Comparison of ENCODE assay signal across 22 cellular contexts in genomic region chr10:79392506-79393176, GRCh38. TPM values are rescaled to one million over a fixed set of nuclear protein-coding genes. Genes with fewer than 3 reads are reported as not detected.
A peak's percentile ranks its signal among the peaks of the same experiment; 100 is the strongest.
DNase-seq lines count a peak whose midpoint lies in the region; ATAC-seq, FAIRE-seq and TF ChIP-seq lines count a peak whose summit lies in the region.
"Had no signal": no experiment of that assay in that cellular context is flagged by ENCODE, and none has a peak within 500 bp of the region (broad histone marks: within the 10 kb centered on the region; RNA-seq: fewer than 3 reads in every experiment).

No MANE protein-coding gene starts in this region.

- H3K9me3 Mint-ChIP-seq in nephron = no peaks in the 10 kb centered on the region
- H3K9me3 Mint-ChIP-seq: activated T-helper 1 cell treated with anti-CD3 and anti-CD28 coated beads, Interleukin-12 subunit alpha, Interleukin-12 subunit beta, Interleukin-2, Interleukin-4 antibody, amounts not matched to agents 30 ng/mL and 10 ng/mL and 1 ng/mL, durations not matched to agents 14 hours and 24 hours and 36 hours; CD4-positive, alpha-beta memory T cell; GM23338; natural killer cell treated with Interleukin-12 subunit alpha and Interleukin-12 subunit beta and Interleukin-15 and Interleukin-18, amount 100 ng/mL, for 72 hours had no signal

- H4K8ac ChIP-seq in mesenchymal stem cell (ENCODE audit: low read length) = no peak overlapping the region

- H3K36me3 ChIP-seq in K562 (ENCODE audit: control insufficient read depth, insufficient read depth, low read length) = no peaks in the 10 kb centered on the region
- H3K36me3 ChIP-seq in mesenchymal stem cell (ENCODE audit: control insufficient read depth in 1 of 2, insufficient read depth in 2 of 2, low read depth in 1 of 2, low read length in 2 of 2) = peaks cover 65 to 82% of the 10 kb centered on the region in 2 experiments

- intact Hi-C loops in K562 (cut with micrococcal nuclease) = loop anchor here (5.0 kb wide), 1 partner anchor 95 kb away; no protein-coding TSS in a partner anchor
- intact Hi-C loops in Right ventricle myocardium superior (cut with DNase I) = no loop called here

- no peak overlapping the region for H3K4me3 ChIP-seq in K562
- no peak overlapping the region for H3K4me3 ChIP-seq in mesenchymal stem cell (ENCODE audit: insufficient read depth in 1 of 2, low read depth in 1 of 2, low read length in 2 of 2)
- H3K4me3 ChIP-seq: GM23338, psoas muscle had no signal

- H3K79me2 ChIP-seq in K562 (ENCODE audit: control insufficient read depth, insufficient read depth, low read length) = no peaks in the 10 kb centered on the region

- no peak overlapping the region for H2AK5ac ChIP-seq in mesenchymal stem cell (ENCODE audit: low read length, severe bottlenecking)

- peaks cover 30% of the 10 kb centered on the region for H3K4me1 Mint-ChIP-seq in nephron
- H3K4me1 Mint-ChIP-seq: GM23338 had no signal

- H3K18ac ChIP-seq in mesenchymal stem cell (ENCODE audit: low read depth in 1 of 2, low read length in 2 of 2) = no peak overlapping the region

- H2BK120ac ChIP-seq in mesenchymal stem cell (ENCODE audit: low read depth, low read length) = no peak overlapping the region

- TF ChIP-seq CTCF in K562 (IDR thresholded peaks at IDR 0.05 in 2 of 3, conservative IDR thresholded peaks at IDR 0.05 in 1 of 3; ENCODE audit: insufficient read depth in 2 of 3, low read depth in 1 of 3, low read length in 3 of 3) (no peak), nephron (IDR thresholded peaks at IDR 0.05; ENCODE audit: unreplicated experiment in 3 of 3) (no peak)

- no peak overlapping the region for H3K23ac ChIP-seq in mesenchymal stem cell (ENCODE audit: low read length in 2 of 2)

- no peak overlapping the region for H3K4ac ChIP-seq in mesenchymal stem cell (ENCODE audit: low read depth in 1 of 2, low read length in 2 of 2)

- no peak overlapping the region for H3K4me2 ChIP-seq in K562 (ENCODE audit: insufficient read depth, low read length)
- H3K4me2 ChIP-seq in mesenchymal stem cell (ENCODE audit: low read length, poor library complexity, severe bottlenecking) = no peak overlapping the region
- H3K4me2 ChIP-seq: GM23338 had no signal

- H2BK5ac ChIP-seq in mesenchymal stem cell (ENCODE audit: low read depth, low read length, poor library complexity, severe bottlenecking) = no peak overlapping the region

- no peak for TF ChIP-seq RAD21 in K562 (CRISPR knock-in tag; conservative IDR thresholded peaks at IDR 0.05 in 1 of 2, IDR thresholded peaks at IDR 0.05 in 1 of 2)

- H2BK12ac ChIP-seq in mesenchymal stem cell (ENCODE audit: low read length in 2 of 2) = no peak overlapping the region

- H3K27me3 ChIP-seq in K562 (ENCODE audit: control insufficient read depth in 2 of 2, insufficient read depth in 2 of 2, low read length in 2 of 2) (no peaks in the 10 kb centered on the region), mesenchymal stem cell (ENCODE audit: control insufficient read depth in 1 of 2, insufficient read depth in 1 of 2, low read length in 2 of 2) (no peaks in the 10 kb centered on the region)

- no peaks in the 10 kb centered on the region for H3K27me3 Mint-ChIP-seq in nephron (ENCODE audit: low read depth)
- H3K27me3 Mint-ChIP-seq: CD4-positive, alpha-beta memory T cell; natural killer cell treated with Interleukin-12 subunit alpha and Interleukin-12 subunit beta and Interleukin-15 and Interleukin-18, amount 100 ng/mL, for 72 hours had no signal

- no peak overlapping the region for H2BK15ac ChIP-seq in mesenchymal stem cell (ENCODE audit: low read depth, poor library complexity, severe bottlenecking)

- H3K27ac Mint-ChIP-seq in nephron = peak overlapping the region in 2 of 3 experiments; percentile 9 to 25
- H3K27ac Mint-ChIP-seq: activated T-helper 1 cell treated with anti-CD3 and anti-CD28 coated beads, Interleukin-12 subunit alpha, Interleukin-12 subunit beta, Interleukin-2, Interleukin-4 antibody, amounts not matched to agents 30 ng/mL and 10 ng/mL and 1 ng/mL, durations not matched to agents 14 hours and 24 hours and 36 hours; CD4-positive, alpha-beta memory T cell; GM23338; natural killer cell treated with Interleukin-12 subunit alpha and Interleukin-12 subunit beta and Interleukin-15 and Interleukin-18, amount 100 ng/mL, for 72 hours had no signal

- H3K4me1 ChIP-seq in K562 (replicated peaks in 1 of 2; ENCODE audit: control insufficient read depth in 2 of 2, insufficient read depth in 2 of 2, low read length in 2 of 2) (peaks cover 46% of the 10 kb centered on the region in 2 experiments), mesenchymal stem cell (ENCODE audit: control insufficient read depth, insufficient read depth, low read depth, low read length) (peaks cover 28% of the 10 kb centered on the region)

- TF ChIP-seq EP300 in K562 (IDR thresholded peaks at IDR 0.05; ENCODE audit: low read length) = no peak

- no peak overlapping the region for H3K14ac ChIP-seq in mesenchymal stem cell (ENCODE audit: low read length in 2 of 2)

- no peak overlapping the region for H3K4me3 Mint-ChIP-seq in nephron
- H3K4me3 Mint-ChIP-seq: activated T-helper 1 cell treated with anti-CD3 and anti-CD28 coated beads, Interleukin-12 subunit alpha, Interleukin-12 subunit beta, Interleukin-2, Interleukin-4 antibody, amounts not matched to agents 30 ng/mL and 10 ng/mL and 1 ng/mL, durations not matched to agents 14 hours and 24 hours and 36 hours; CD4-positive, alpha-beta memory T cell; GM23338; natural killer cell treated with Interleukin-12 subunit alpha and Interleukin-12 subunit beta and Interleukin-15 and Interleukin-18, amount 100 ng/mL, for 72 hours had no signal

- no peak for ATAC-seq in K562
- peak; percentile 66 for ATAC-seq in Right ventricle myocardium superior (ENCODE audit: poor library complexity)
- ATAC-seq: GM23338; natural killer cell treated with Interleukin-12 subunit alpha and Interleukin-12 subunit beta and Interleukin-15 and Interleukin-18, amount 100 ng/mL, for 72 hours had no signal

- CTCF ChIA-PET in K562 (lab: Yijun Ruan, JAX; ENCODE audit: low intra/inter-chr PET ratio) = no interaction called here

- H3K9me3 ChIP-seq in K562 (replicated peaks; ENCODE audit: control insufficient read depth, insufficient read depth, low read depth, low read length) (no peaks in the 10 kb centered on the region), mesenchymal stem cell (ENCODE audit: control insufficient read depth, low read length) (no peaks in the 10 kb centered on the region)
- H3K9me3 ChIP-seq: psoas muscle had no signal

- DNase-seq in K562 (ENCODE audit: extremely low read depth in 1 of 4, low spot score in 3 of 4) (no peak), Right ventricle myocardium superior (peak; percentile 50), substantia nigra (lab: John Stamatoyannopoulos, UW) (no peak), NCI-H1092 (lab: John Stamatoyannopoulos, UW) (no peak), mesenchymal stem cell (no peak), superior temporal gyrus (ENCODE audit: extremely low spot score) (no peak), germinal center (ENCODE audit: low spot score) (no peak)
- DNase-seq: CD4-positive, alpha-beta memory T cell; erythroblast; midbrain; NCI-H1436 treated with DMSO at 0.1 percent for 48 hours; NCI-H2171; NCI-H69; SIG-M5 had no signal

- H3K79me1 ChIP-seq in mesenchymal stem cell (replicated peaks; ENCODE audit: low read length, poor library complexity, severe bottlenecking) = peaks cover 35% of the 10 kb centered on the region

- H3K9ac ChIP-seq in K562 (ENCODE audit: insufficient read depth in 1 of 2, low read depth in 2 of 2, low read length in 2 of 2) (no peak overlapping the region), mesenchymal stem cell (ENCODE audit: low read length) (no peak overlapping the region)

- no peak overlapping the region for H4K91ac ChIP-seq in mesenchymal stem cell (ENCODE audit: low read length)

- no peak for TF ChIP-seq POLR2A in K562 (conservative IDR thresholded peaks at IDR 0.05)

- peaks cover 10% of the 10 kb centered on the region for H3K9me1 ChIP-seq in K562 (ENCODE audit: control insufficient read depth, insufficient read depth, low read length)

- H4K20me1 ChIP-seq in K562 (replicated peaks; ENCODE audit: control insufficient read depth, insufficient read depth, low read length) = no peaks in the 10 kb centered on the region

- POLR2A ChIA-PET in K562 (lab: Yijun Ruan, JAX) = interaction anchor here (0.6 to 2.6 kb wide), 5 partner anchors 14 to 98 kb away, joined by 3 to 9 read pairs (median 4); no protein-coding TSS in a partner anchor

- FAIRE-seq in K562 (lab: Jason Lieb, UNC) = peak; percentile 15
- FAIRE-seq: bronchial epithelial cell, frontal cortex had no signal

- 65% methylated on average over 6 of the region's 6 CpGs for WGBS in K562 (ENCODE audit: insufficient coverage, low coverage, missing lambda C conversion rate)
- WGBS in mesenchymal stem cell = 86% methylated on average over 5 of the region's 6 CpGs

- in situ Hi-C loops in K562 (cut with MboI) = loop anchor here (5.0 kb wide), 1 partner anchor 80 kb away; no protein-coding TSS in a partner anchor

- no TSS peak for BruUV-seq in K562 (replicated peaks; lab: Mats Ljungman, UMichigan)

- H2AFZ ChIP-seq in K562 (ENCODE audit: low read depth, low read length) (no peak overlapping the region), mesenchymal stem cell (ENCODE audit: low read depth, low read length) (no peak overlapping the region)
- H2AFZ ChIP-seq: GM23338 had no signal

- H3K36me3 Mint-ChIP-seq in nephron (ENCODE audit: low read depth) = peaks cover 40% of the 10 kb centered on the region
- H3K36me3 Mint-ChIP-seq: CD4-positive, alpha-beta memory T cell; natural killer cell treated with Interleukin-12 subunit alpha and Interleukin-12 subunit beta and Interleukin-15 and Interleukin-18, amount 100 ng/mL, for 72 hours had no signal

- H3K27ac ChIP-seq in K562 (ENCODE audit: extremely low read depth, low read depth, low read length) (no peak overlapping the region), substantia nigra (ENCODE audit: low read depth, low read length, poor library complexity, severe bottlenecking) (peak overlapping the region; percentile 80), mesenchymal stem cell (ENCODE audit: low read length, poor library complexity, severe bottlenecking) (no peak overlapping the region)
- H3K27ac ChIP-seq: HL-60, psoas muscle had no signal

RNA-seq across cellular contexts. Expression of gene PPIF, which starts 45.4 kb away (rescaled TPM):
- total RNA-seq in K562 (2011; cell fraction: chromatin; rRNA removed; ENCODE audit: low replicate concordance) = 96.3 and 215 TPM in 2 replicates
- total RNA-seq in K562 (2011; cell fraction: nucleolus; rRNA removed) = 144 and 155 TPM in 2 replicates
- total RNA-seq in K562 (2011; cell fraction: nucleoplasm; rRNA removed) = 118 and 119 TPM in 2 replicates
- total RNA-seq in K562 (2014; rRNA removed) (53.4 and 69.8 TPM in 2 replicates), K562 (2014; rRNA removed; fragmentation: Illumina TruSeq; extraction: Trizol) (97.7 and 108 TPM in 2 replicates), K562 (2015; rRNA removed; fragmentation: Illumina TruSeq; extraction: Trizol) (117 and 119 TPM in 2 replicates), K562 (2021) (235 and 239 TPM in 2 replicates), Right ventricle myocardium superior (146 TPM)
- polyA plus RNA-seq in K562 (2011; rRNA removed) (148 and 175 TPM in 2 replicates), K562 (2014; fragmentation: Illumina TruSeq; extraction: Trizol) (250 and 287 TPM in 2 replicates), K562 (2014; fragmentation: Nextera tagmentation; extraction: Ambion mirVana) (10 to 100 TPM; 40.9 to 51.1 TPM), K562 (2014; rRNA removed) (154 and 168 TPM in 2 replicates)
- polyA plus RNA-seq in K562 (2011; cell fraction: cytosol; rRNA removed) = 202 and 255 TPM in 2 replicates
- 198 and 337 TPM in 2 replicates for polyA plus RNA-seq in K562 (2011; cell fraction: nucleus; rRNA removed)
- polyA plus RNA-seq in K562 (2012) = 180 and 222 TPM in 2 replicates
- 91.8 and 131 TPM in 2 replicates for polyA minus RNA-seq in K562 (2011; rRNA and poly(A)+ RNA removed)
- polyA minus RNA-seq in K562 (2011; cell fraction: cytosol; rRNA and poly(A)+ RNA removed) = 98.9 and 104 TPM in 2 replicates
- polyA minus RNA-seq in K562 (2011; cell fraction: nucleus; rRNA and poly(A)+ RNA removed) = 116 and 136 TPM in 2 replicates
- 49.4 TPM for polyA plus RNA-seq in mesenchymal stem cell (2013, experiment 1 of 2)
- 50.7 TPM for polyA plus RNA-seq in mesenchymal stem cell (2013, experiment 2 of 2)

RNA-seq across cellular contexts. Expression of gene ZCCHC24, which starts 52.8 kb away (rescaled TPM):
- 4.0 and 6.3 TPM in 2 replicates for total RNA-seq in K562 (2011; cell fraction: chromatin; rRNA removed; ENCODE audit: low replicate concordance)
- total RNA-seq in K562 (2011; cell fraction: nucleolus; rRNA removed) = 4.8 and 4.9 TPM in 2 replicates
- 4.4 and 6.7 TPM in 2 replicates for total RNA-seq in K562 (2011; cell fraction: nucleoplasm; rRNA removed)
- total RNA-seq in K562 (2014; rRNA removed) (3.6 and 4.9 TPM in 2 replicates), K562 (2014; rRNA removed; fragmentation: Illumina TruSeq; extraction: Trizol) (3.9 and 4.0 TPM in 2 replicates), K562 (2015; rRNA removed; fragmentation: Illumina TruSeq; extraction: Trizol) (5.5 and 5.7 TPM in 2 replicates), K562 (2021) (11.0 and 11.5 TPM in 2 replicates), Right ventricle myocardium superior (53.3 TPM)
- polyA plus RNA-seq in K562 (2011; rRNA removed) (4.6 and 5.0 TPM in 2 replicates), K562 (2014; fragmentation: Illumina TruSeq; extraction: Trizol) (7.0 and 7.6 TPM in 2 replicates), K562 (2014; fragmentation: Nextera tagmentation; extraction: Ambion mirVana) (under 1 TPM; 0.84 to 0.86 TPM), K562 (2014; rRNA removed) (5.1 and 6.0 TPM in 2 replicates)
- polyA plus RNA-seq in K562 (2011; cell fraction: cytosol; rRNA removed) = 4.7 and 8.4 TPM in 2 replicates
- polyA plus RNA-seq in K562 (2011; cell fraction: nucleus; rRNA removed) = 3.1 and 5.6 TPM in 2 replicates
- polyA plus RNA-seq in K562 (2012) = 6.8 and 12.0 TPM in 2 replicates
- 3.4 and 4.7 TPM in 2 replicates for polyA minus RNA-seq in K562 (2011; rRNA and poly(A)+ RNA removed)
- polyA minus RNA-seq in K562 (2011; cell fraction: cytosol; rRNA and poly(A)+ RNA removed) = 6.1 and 6.4 TPM in 2 replicates
- polyA minus RNA-seq in K562 (2011; cell fraction: nucleus; rRNA and poly(A)+ RNA removed) = 3.0 TPM in 2 replicates
- 47.4 TPM for polyA plus RNA-seq in mesenchymal stem cell (2013, experiment 1 of 2)
- 49.0 TPM for polyA plus RNA-seq in mesenchymal stem cell (2013, experiment 2 of 2)
